2 cellular contexts compared by ENCODE assay signal in genomic region chr6:146700078-146700686, GRCh38.
TF ChIP-seq lines count a peak whose summit lies in the region.

No MANE protein-coding gene starts in this region.

TF ChIP-seq in HCT116, 20 proteins besides CTCF, POLR2A, EP300 and RAD21:
- TF ChIP-seq POLR2AphosphoS5 (IDR thresholded peaks at IDR 0.05; ENCODE audit: low read depth, low read length) = peak; percentile 43
- TF ChIP-seq YY1 (IDR thresholded peaks at IDR 0.05; ENCODE audit: extremely low read depth, insufficient replicate concordance, low read depth, low read length) = no peak

TF ChIP-seq in GM12878, 131 proteins besides CTCF, POLR2A, EP300 and RAD21:
- peak; percentile 60; the same call in 1 of the 2 replicates for TF ChIP-seq SMC3 (IDR thresholded peaks at IDR 0.05; ENCODE audit: borderline replicate concordance, low read length)
- TF ChIP-seq SMAD1 (IDR thresholded peaks at IDR 0.05; ENCODE audit: low read depth, partially characterized antibody) = peak; percentile 93
- no peak for TF ChIP-seq ZNF207 (IDR thresholded peaks at IDR 0.05; ENCODE audit: borderline replicate concordance)
